ENCODE assay signal across 16 cellular contexts in genomic region chr1:10637833-10638558, GRCh38.
DNase-seq lines count a peak whose midpoint lies in the region; ATAC-seq and TF ChIP-seq lines count a peak whose summit lies in the region.
"Had no signal": no experiment of that assay in that cellular context is flagged by ENCODE, and none has a peak within 500 bp of the region (broad histone marks: within the 10 kb centered on the region; RNA-seq: fewer than 3 reads in every experiment).

No MANE protein-coding gene starts in this region.

- H3K9me3 Mint-ChIP-seq in neural crest cell: no peaks in the 10 kb centered on the region

- intact Hi-C loops in right cardiac atrium (cut with DNase I): no loop called here
- intact Hi-C loops in left ventricle myocardium superior (cut with micrococcal nuclease): no loop called here
- intact Hi-C loops in uterus (cut with DNase I; ENCODE audit: low total_unique reads): no loop called here

- peak; percentile 42 for TF ChIP-seq CTCF in neural crest cell (conservative IDR thresholded peaks at IDR 0.05)
- no peak for TF ChIP-seq CTCF in uterus (IDR thresholded peaks at IDR 0.05)

- H3K4me3 ChIP-seq in right cardiac atrium (ENCODE audit: low read length) (no peak overlapping the region), ectodermal cell (ENCODE audit: insufficient read depth, low read depth, low read length) (peak overlapping the region; percentile 26), uterus (peak overlapping the region in 1 of 2 donors; percentile 17)
- H3K4me3 ChIP-seq: body of pancreas, pancreas had no signal

- H3K4me3 Mint-ChIP-seq in neural crest cell: peak overlapping the region; percentile 31

- H3K27me3 Mint-ChIP-seq in neural crest cell (ENCODE audit: low read depth): peaks cover 34% of the 10 kb centered on the region

- H3K4me1 Mint-ChIP-seq in neural crest cell: no peaks in the 10 kb centered on the region

- peak in 2 of 3 donors; percentile 43 to 55 for DNase-seq in right cardiac atrium
- DNase-seq in left ventricle myocardium superior: no peak
- DNase-seq in neural crest cell (ENCODE audit: low read depth, low spot score): no peak
- DNase-seq in uterus: no peak
- no peak for DNase-seq in SIG-M5 (lab: John Stamatoyannopoulos, UW)
- DNase-seq in left lobe of liver (ENCODE audit: low spot score): no peak
- DNase-seq: body of pancreas; erythroblast; HCEC 1CT; Kasumi-1; kidney glomerular epithelial cell; pancreas; stimulated activated CD4-positive, alpha-beta T cell treated with anti-CD3 and anti-CD28 coated beads, Interleukin-4, amount 100 ng/mL, for 1 hour had no signal

- H3K4me1 ChIP-seq in right cardiac atrium (ENCODE audit: control insufficient read depth, insufficient read depth, low read length) (peaks cover 8% of the 10 kb centered on the region), ectodermal cell (ENCODE audit: control insufficient read depth, insufficient read depth, low read length) (peaks cover 17% of the 10 kb centered on the region), uterus (peaks cover 0 to 15% of the 10 kb centered on the region in 2 donors)
- H3K4me1 ChIP-seq: body of pancreas, pancreas had no signal

- H3K36me3 ChIP-seq in ectodermal cell (ENCODE audit: control insufficient read depth, insufficient read depth, low read length): peaks cover 4% of the 10 kb centered on the region
- H3K36me3 ChIP-seq in uterus: no peaks in the 10 kb centered on the region

- no peaks in the 10 kb centered on the region for H3K36me3 Mint-ChIP-seq in neural crest cell (ENCODE audit: low read depth)

- H3K27ac ChIP-seq in right cardiac atrium (ENCODE audit: low read length) (no peak overlapping the region), ectodermal cell (ENCODE audit: insufficient read depth, low read depth, low read length, poor library complexity, severe bottlenecking) (no peak overlapping the region), uterus (peak overlapping the region; percentile 77 to 83)
- H3K27ac ChIP-seq: body of pancreas, pancreas had no signal

- H3K9me3 ChIP-seq in right cardiac atrium (ENCODE audit: control insufficient read depth, low read length) (no peaks in the 10 kb centered on the region), ectodermal cell (ENCODE audit: control insufficient read depth, low read length) (no peaks in the 10 kb centered on the region), uterus (no peaks in the 10 kb centered on the region)
- H3K9me3 ChIP-seq: body of pancreas, pancreas had no signal

- 47% methylated on average over 29 of the region's 29 CpGs for WGBS in right cardiac atrium
- WGBS in ectodermal cell, 2 experiments: 44 to 47% methylated on average over 28 to 29 of the region's 29 CpGs

- no peaks in the 10 kb centered on the region for H3K27me3 ChIP-seq in right cardiac atrium (ENCODE audit: control insufficient read depth, insufficient read depth)
- peaks cover 38% of the 10 kb centered on the region for H3K27me3 ChIP-seq in ectodermal cell (ENCODE audit: control insufficient read depth, insufficient read depth, low read length, poor library complexity, severe bottlenecking)
- no peaks in the 10 kb centered on the region for H3K27me3 ChIP-seq in uterus
- H3K27me3 ChIP-seq: body of pancreas, pancreas had no signal

- ATAC-seq in right cardiac atrium (no peak), left ventricle myocardium superior (no peak), HG02885 (IDR thresholded peaks at IDR 0.05; ENCODE audit: poor library complexity, unreplicated experiment) (no peak), left lobe of liver (no peak)
- ATAC-seq: body of pancreas, Panc1, pancreas had no signal

- TF ChIP-seq POLR2A in uterus (IDR thresholded peaks at IDR 0.05): no peak

- no peak overlapping the region for H3K27ac Mint-ChIP-seq in neural crest cell (ENCODE audit: unreplicated experiment)

Comparison
In these comparisons a context has a peak if more than half of its experiments do, and no peak if none do; other contexts are left out.
1. DNase-seq: peak in right cardiac atrium (2 of 3); none in left ventricle myocardium superior (single experiment), neural crest cell (single experiment), uterus (0 of 2), SIG-M5 (single experiment) and left lobe of liver (single experiment).
2. H3K27ac ChIP-seq: peak in uterus (2 of 2); none in right cardiac atrium (single experiment) and ectodermal cell (single experiment).